8 cellular contexts compared by ENCODE assay signal in the genomic region with DNA sequence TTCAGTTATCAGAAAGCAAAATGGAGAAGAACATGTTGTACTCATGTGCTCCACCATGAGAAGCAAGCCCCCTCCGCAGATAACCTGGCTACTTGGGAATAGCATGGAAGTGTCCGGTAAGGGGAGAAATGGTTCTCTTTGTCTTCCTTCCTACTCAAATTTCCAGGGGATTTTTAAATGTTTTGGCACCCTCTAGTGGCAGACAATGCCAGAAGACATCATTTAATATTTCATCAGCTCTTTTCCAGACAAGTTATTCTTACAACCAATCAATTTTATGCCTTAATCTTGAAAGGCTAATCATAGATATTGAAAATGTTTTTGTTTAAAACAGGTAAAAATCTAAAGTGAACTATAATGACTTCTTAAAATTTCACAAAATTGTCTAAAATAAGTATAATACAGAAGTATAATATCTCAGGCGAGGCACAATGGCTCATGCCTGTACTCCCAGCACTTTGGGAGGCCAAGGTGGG. TPM values are rescaled to one million over a fixed set of nuclear protein-coding genes. Genes with fewer than 3 reads are reported as not detected.
DNase-seq lines count a peak whose midpoint lies in the region; ATAC-seq and TF ChIP-seq lines count a peak whose summit lies in the region.

No MANE protein-coding gene starts in this region.

- no peak overlapping the region for H2BK120ac ChIP-seq in H9 (ENCODE audit: low read depth, low read length, poor library complexity, severe bottlenecking)

- no peak overlapping the region for H3K27ac ChIP-seq in CD8-positive, alpha-beta memory T cell (ENCODE audit: low read depth, low read length)
- H3K27ac ChIP-seq in H9 (ENCODE audit: insufficient read length, low read depth, low read length) = no peak overlapping the region

- H3K9me3 ChIP-seq in CD8-positive, alpha-beta memory T cell (ENCODE audit: low read length) = no peaks in the 10 kb centered on the region
- H3K9me3 ChIP-seq in H9 (ENCODE audit: control insufficient read depth, low read depth, low read length) = no peaks in the 10 kb centered on the region

- H3K23ac ChIP-seq in H9 (ENCODE audit: insufficient read length, low read depth, low read length) = no peak overlapping the region

- intact Hi-C loops in activated B cell treated with CpG ODN at 0.5 μM for 24 hours (cut with micrococcal nuclease) = loop anchor here (1.0 kb wide), 6 partner anchors 22 to 274 kb away; no protein-coding TSS in a partner anchor

- H3K56ac ChIP-seq in H9 (ENCODE audit: insufficient read length, low read depth, low read length) = no peak overlapping the region

- H4K91ac ChIP-seq in H9 (ENCODE audit: insufficient read length, low read depth, low read length) = no peak overlapping the region

- DNase-seq in CD8-positive, alpha-beta memory T cell = peak in 4 of 5 donors; percentile 30 to 72 (median 61)
- DNase-seq in H9 (peak; percentile 53), NCI-H345 treated with DMSO at 0.1 percent for 48 hours (lab: John Stamatoyannopoulos, UW; ENCODE audit: unreplicated experiment) (peak; percentile 84), activated B cell treated with CpG ODN at 0.5 μM for 24 hours (no peak), epithelial cell of proximal tubule (ENCODE audit: low read depth) (peak; percentile 35)
- DNase-seq in natural killer cell treated with Interleukin-12 subunit alpha and Interleukin-12 subunit beta and Interleukin-15 and Interleukin-18, amount 100 ng/mL, for 72 hours (ENCODE audit: low spot score) = peak; percentile 74

- no peak overlapping the region for H2BK5ac ChIP-seq in H9 (ENCODE audit: insufficient read length, low read length)

- no peak overlapping the region for H3K9ac ChIP-seq in H9 (ENCODE audit: extremely low read depth, insufficient read length, low read length)

- CTCF ChIA-PET in CD8-positive, alpha-beta memory T cell (lab: Charles Lee) = interaction anchor here (0.6 to 8.1 kb wide), 36 partner anchors 8 to 275 kb away, joined by 3 to 166 read pairs (median 4); a partner anchor contains a TSS
- CTCF ChIA-PET in activated B cell treated with CpG ODN at 0.5 μM for 24 hours (lab: Charles Lee) = interaction anchor here (0.6 to 9.5 kb wide), 34 partner anchors 10 to 278 kb away, joined by 3 to 197 read pairs (median 5); no protein-coding TSS in a partner anchor

- no peak overlapping the region for H2BK15ac ChIP-seq in H9 (ENCODE audit: low read depth, low read length)

- POLR2A ChIA-PET in CD8-positive, alpha-beta memory T cell (lab: Charles Lee) = interaction anchor here (0.7 to 5.8 kb wide), 6 partner anchors 10 to 176 kb away, joined by 3 to 99 read pairs (median 7); a partner anchor contains a TSS
- POLR2A ChIA-PET in activated B cell treated with CpG ODN at 0.5 μM for 24 hours (lab: Charles Lee) = interaction anchor here (0.6 to 1.3 kb wide), 3 partner anchors 58 to 208 kb away, joined by 3 to 6 read pairs (median 5); a partner anchor contains a TSS

- H3K79me1 ChIP-seq in H9 (ENCODE audit: insufficient read depth, low read depth, low read length, poor library complexity, severe bottlenecking) = no peaks in the 10 kb centered on the region

- H3K4me3 ChIP-seq in CD8-positive, alpha-beta memory T cell (ENCODE audit: low read length) = no peak overlapping the region
- H3K4me3 ChIP-seq in epithelial cell of proximal tubule (ENCODE audit: low read depth, low read length) = no peak overlapping the region

- H3K4me3 Mint-ChIP-seq in CD8-positive, alpha-beta memory T cell = no peak overlapping the region
- no peak overlapping the region for H3K4me3 Mint-ChIP-seq in H9
- no peak overlapping the region for H3K4me3 Mint-ChIP-seq in activated B cell treated with CpG ODN at 0.5 μM for 24 hours
- no peak overlapping the region for H3K4me3 Mint-ChIP-seq in natural killer cell treated with Interleukin-12 subunit alpha and Interleukin-12 subunit beta and Interleukin-15 and Interleukin-18, amount 100 ng/mL, for 72 hours

- no peak overlapping the region for H2BK12ac ChIP-seq in H9 (ENCODE audit: insufficient read length, low read depth, low read length)

- H4K20me1 ChIP-seq in H9 (ENCODE audit: control insufficient read depth, insufficient read depth, insufficient read length) = no peaks in the 10 kb centered on the region

- H3K4ac ChIP-seq in H9 (ENCODE audit: low read depth, low read length) = no peak overlapping the region

- peaks cover 51% of the 10 kb centered on the region for H3K4me1 ChIP-seq in CD8-positive, alpha-beta memory T cell (ENCODE audit: insufficient read depth, low read length)
- H3K4me1 ChIP-seq in H9 (ENCODE audit: insufficient read depth, low read length) = peaks cover 5% of the 10 kb centered on the region

- H3K4me1 Mint-ChIP-seq in CD8-positive, alpha-beta memory T cell = peaks cover 51 to 64% (median 62%) of the 10 kb centered on the region in 3 donors
- peaks cover 23 to 27% of the 10 kb centered on the region in 2 experiments for H3K4me1 Mint-ChIP-seq in H9
- peaks cover 35% of the 10 kb centered on the region for H3K4me1 Mint-ChIP-seq in activated B cell treated with CpG ODN at 0.5 μM for 24 hours
- peaks cover 44 to 45% of the 10 kb centered on the region in 2 donors for H3K4me1 Mint-ChIP-seq in natural killer cell treated with Interleukin-12 subunit alpha and Interleukin-12 subunit beta and Interleukin-15 and Interleukin-18, amount 100 ng/mL, for 72 hours (ENCODE audit: low read depth in 2 of 2)

- peak overlapping the region in 6 of 8 donors; percentile 32 to 75 (median 52) for H3K27ac Mint-ChIP-seq in CD8-positive, alpha-beta memory T cell
- H3K27ac Mint-ChIP-seq in H9 = no peak overlapping the region
- H3K27ac Mint-ChIP-seq in activated B cell treated with CpG ODN at 0.5 μM for 24 hours = no peak overlapping the region
- no peak overlapping the region for H3K27ac Mint-ChIP-seq in natural killer cell treated with Interleukin-12 subunit alpha and Interleukin-12 subunit beta and Interleukin-15 and Interleukin-18, amount 100 ng/mL, for 72 hours

- H4K8ac ChIP-seq in H9 (replicated peaks; ENCODE audit: insufficient read length, low read depth, low read length) = no peak overlapping the region

- H3K36me3 Mint-ChIP-seq in CD8-positive, alpha-beta memory T cell = peaks cover 3 to 72% (median 31%) of the 10 kb centered on the region in 3 donors
- H3K36me3 Mint-ChIP-seq in H9 (ENCODE audit: insufficient read depth in 1 of 3, low read depth in 3 of 3) (no peaks in the 10 kb centered on the region), activated B cell treated with CpG ODN at 0.5 μM for 24 hours (ENCODE audit: low read depth) (no peaks in the 10 kb centered on the region)
- no peaks in the 10 kb centered on the region for H3K36me3 Mint-ChIP-seq in natural killer cell treated with Interleukin-12 subunit alpha and Interleukin-12 subunit beta and Interleukin-15 and Interleukin-18, amount 100 ng/mL, for 72 hours

- H2AK5ac ChIP-seq in H9 (ENCODE audit: insufficient read length, low read length) = no peak overlapping the region

- H4K5ac ChIP-seq in H9 (ENCODE audit: insufficient read length, low read depth, low read length) = no peak overlapping the region

- H3K14ac ChIP-seq in H9 (ENCODE audit: insufficient read depth, low read length) = no peak overlapping the region

- H2AFZ ChIP-seq in H9 (ENCODE audit: low read length) = no peak overlapping the region

- no peaks in the 10 kb centered on the region for H3K9me3 Mint-ChIP-seq in CD8-positive, alpha-beta memory T cell
- no peaks in the 10 kb centered on the region for H3K9me3 Mint-ChIP-seq in H9
- H3K9me3 Mint-ChIP-seq in activated B cell treated with CpG ODN at 0.5 μM for 24 hours = no peaks in the 10 kb centered on the region
- no peaks in the 10 kb centered on the region for H3K9me3 Mint-ChIP-seq in natural killer cell treated with Interleukin-12 subunit alpha and Interleukin-12 subunit beta and Interleukin-15 and Interleukin-18, amount 100 ng/mL, for 72 hours

- H3K23me2 ChIP-seq in H9 (ENCODE audit: insufficient read length, low read depth, low read length, poor library complexity, severe bottlenecking) = no peaks in the 10 kb centered on the region

- TF ChIP-seq CTCF in H9 (conservative IDR thresholded peaks at IDR 0.05) (peak; percentile 89), activated B cell treated with CpG ODN at 0.5 μM for 24 hours (IDR thresholded peaks at IDR 0.05) (peak; percentile 51), epithelial cell of proximal tubule (conservative IDR thresholded peaks at IDR 0.05; ENCODE audit: low read depth, low read length) (peak; percentile 70)

- H3K27me3 ChIP-seq in CD8-positive, alpha-beta memory T cell (ENCODE audit: insufficient read depth, low read length, poor library complexity, severe bottlenecking) = no peaks in the 10 kb centered on the region
- no peaks in the 10 kb centered on the region for H3K27me3 ChIP-seq in H9 (ENCODE audit: insufficient read depth, low read length)

- no peak overlapping the region for H3T11ph ChIP-seq in H9 (ENCODE audit: low read length)

- no peaks in the 10 kb centered on the region for H3K36me3 ChIP-seq in CD8-positive, alpha-beta memory T cell (ENCODE audit: insufficient read depth, low read length)

- no peaks in the 10 kb centered on the region for H3K27me3 Mint-ChIP-seq in CD8-positive, alpha-beta memory T cell
- H3K27me3 Mint-ChIP-seq in H9 (ENCODE audit: low read depth) (no peaks in the 10 kb centered on the region), activated B cell treated with CpG ODN at 0.5 μM for 24 hours (no peaks in the 10 kb centered on the region)
- peaks cover 0 to 6% of the 10 kb centered on the region in 2 donors for H3K27me3 Mint-ChIP-seq in natural killer cell treated with Interleukin-12 subunit alpha and Interleukin-12 subunit beta and Interleukin-15 and Interleukin-18, amount 100 ng/mL, for 72 hours

- no peak overlapping the region for H3K18ac ChIP-seq in H9 (ENCODE audit: insufficient read length, low read depth, low read length)

- H3K79me2 ChIP-seq in H9 (ENCODE audit: insufficient read depth, low read length) = no peaks in the 10 kb centered on the region

- H3K4me2 ChIP-seq in H9 (ENCODE audit: insufficient read depth, insufficient read length, low read length) = no peak overlapping the region

- no peak overlapping the region for H2BK20ac ChIP-seq in H9 (ENCODE audit: low read depth, low read length, poor library complexity, severe bottlenecking)

- WGBS in H9 (ENCODE audit: extremely low coverage, insufficient read length, low lambda C conversion rate) = no CpG with 5 or more reads among the region's 3 CpGs

- ATAC-seq in activated B cell treated with CpG ODN at 0.5 μM for 24 hours (ENCODE audit: low read depth) (no peak), GM18498 (IDR thresholded peaks at IDR 0.05; ENCODE audit: unreplicated experiment) (no peak)
- ATAC-seq in natural killer cell treated with Interleukin-12 subunit alpha and Interleukin-12 subunit beta and Interleukin-15 and Interleukin-18, amount 100 ng/mL, for 72 hours = no peak
- ATAC-seq in activated CD4-positive, CD25-positive, alpha-beta regulatory T cell treated with anti-CD3 and anti-CD28 coated beads, Interleukin-2, amount 50 U/mL, for 24 hours = no peak

RNA-seq across cellular contexts. Expression of a gene that starts 15.7 kb away (rescaled TPM):
- total RNA-seq in CD8-positive, alpha-beta memory T cell = 10 to 100 TPM; 71.9 to 72.1 TPM
- 65.0 TPM for polyA plus RNA-seq in CD8-positive, alpha-beta memory T cell
- total RNA-seq in H9 (2021) (not detected in 2 replicates), activated B cell treated with CpG ODN at 0.5 μM for 24 hours (not detected in 2 replicates), epithelial cell of proximal tubule (0.14 TPM in 1 of 2 replicates, not detected in the other)
- total RNA-seq in natural killer cell treated with Interleukin-12 subunit alpha and Interleukin-12 subunit beta and Interleukin-15 and Interleukin-18, amount 100 ng/mL, for 72 hours = 1 to 10 TPM in 1 of 2 donors, under 1 TPM in 1; 0.98 to 2.9 TPM

RNA-seq across cellular contexts. Expression of a gene that starts 28.6 kb away (rescaled TPM):
- 1 to 10 TPM; 4.3 to 4.9 TPM for total RNA-seq in CD8-positive, alpha-beta memory T cell
- polyA plus RNA-seq in CD8-positive, alpha-beta memory T cell = 7.6 TPM
- total RNA-seq in H9 (2021) = 0.50 and 0.79 TPM in 2 replicates
- 2.0 and 2.2 TPM in 2 replicates for total RNA-seq in activated B cell treated with CpG ODN at 0.5 μM for 24 hours
- 1.2 and 1.7 TPM in 2 replicates for total RNA-seq in epithelial cell of proximal tubule
- under 1 TPM; 0.55 to 0.59 TPM for total RNA-seq in natural killer cell treated with Interleukin-12 subunit alpha and Interleukin-12 subunit beta and Interleukin-15 and Interleukin-18, amount 100 ng/mL, for 72 hours

Comparison
In these comparisons a context has a peak if more than half of its experiments do, and no peak if none do; other contexts are left out.
1. H3K27ac Mint-ChIP-seq: peak in CD8-positive, alpha-beta memory T cell (6 of 8); none in H9 (0 of 3), activated B cell treated with CpG ODN at 0.5 μM for 24 hours (single experiment) and natural killer cell treated with Interleukin-12 subunit alpha and Interleukin-12 subunit beta and Interleukin-15 and Interleukin-18, amount 100 ng/mL, for 72 hours (0 of 2).
2. RNA of a gene that starts 15.7 kb away (total RNA-seq): 71.9 to 72.1 TPM in CD8-positive, alpha-beta memory T cell; 0.98 to 2.9 TPM in natural killer cell treated with Interleukin-12 subunit alpha and Interleukin-12 subunit beta and Interleukin-15 and Interleukin-18, amount 100 ng/mL, for 72 hours, not detected in H9, not detected in activated B cell treated with CpG ODN at 0.5 μM for 24 hours and 0.14 TPM in epithelial cell of proximal tubule; every median in the first group is over 10 times any median in the second.
3. Peak in every context shown above with its lines, with median percentiles within 50 percentile points of each other: CTCF ChIP-seq.